17 cellular contexts compared by ENCODE assay signal in the genomic region with DNA sequence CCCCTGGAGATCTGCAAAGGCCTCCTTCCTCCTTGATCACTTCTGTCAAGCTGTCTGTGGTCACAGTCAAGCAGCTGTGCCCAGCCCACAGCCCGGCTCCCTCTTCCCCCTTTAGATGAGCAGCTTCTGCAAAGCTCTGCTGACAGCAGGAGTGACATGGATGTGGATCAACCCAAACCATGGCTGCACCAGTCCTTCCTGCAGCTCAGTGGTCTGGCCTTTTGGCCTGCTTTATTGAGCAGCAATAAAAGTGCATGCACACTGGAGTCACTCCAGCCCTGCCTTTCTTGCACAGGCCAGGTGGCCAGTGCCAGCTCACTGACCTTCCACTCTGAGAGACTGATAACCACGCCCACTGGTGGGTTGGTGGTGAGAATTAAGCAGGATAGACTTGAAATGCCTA.
DNase-seq lines count a peak whose midpoint lies in the region; ATAC-seq, FAIRE-seq and TF ChIP-seq lines count a peak whose summit lies in the region.
"Had no signal": no experiment of that assay in that cellular context is flagged by ENCODE, and none has a peak within 500 bp of the region (broad histone marks: within the 10 kb centered on the region; RNA-seq: fewer than 3 reads in every experiment).

No MANE protein-coding gene starts in this region.

- H3K9me3 Mint-ChIP-seq in HFFc6 = peaks cover 20% of the 10 kb centered on the region
- H3K9me3 Mint-ChIP-seq: CD8-positive, alpha-beta memory T cell; nephron progenitor cell had no signal

- peaks cover 25% of the 10 kb centered on the region for H3K4me1 Mint-ChIP-seq in HFFc6 (ENCODE audit: low read depth)
- H3K4me1 Mint-ChIP-seq: CD8-positive, alpha-beta memory T cell had no signal

- H3K4me3 ChIP-seq in foreskin fibroblast (ENCODE audit: low read depth in 1 of 2, low read length in 2 of 2) = no peak overlapping the region
- H3K4me3 ChIP-seq: tibial artery had no signal

- FAIRE-seq in GM12891 (lab: Jason Lieb, UNC) = no peak
- FAIRE-seq: G401.6, GM19239 had no signal

- ATAC-seq in GM18517 (IDR thresholded peaks at IDR 0.05; ENCODE audit: unreplicated experiment) = no peak

- TF ChIP-seq POLR2A in GM12891 (IDR thresholded peaks at IDR 0.05; ENCODE audit: low read depth, low read length) = no peak

- TF ChIP-seq CTCF in HFFc6 (IDR thresholded peaks at IDR 0.05) (no peak), foreskin fibroblast (IDR thresholded peaks at IDR 0.05; ENCODE audit: low read depth, low read length) (no peak)

- DNase-seq in HFFc6 (no peak), NOMO-1 treated with DMSO at 0.1 percent for 48 hours (lab: John Stamatoyannopoulos, UW; ENCODE audit: unreplicated experiment) (peak; percentile 93), foreskin fibroblast (peak; percentile 40 to 50), putamen (ENCODE audit: low spot score) (peak; percentile 21), COLO668 (lab: John Stamatoyannopoulos, UW; ENCODE audit: unreplicated experiment) (no peak), GM12891 (ENCODE audit: insufficient read length, low spot score) (no peak)
- DNase-seq: activated CD8-positive, alpha-beta memory T cell treated with anti-CD3 and anti-CD28 coated beads, Interleukin-2, amount 50 U/mL, for 48 hours; CD8-positive, alpha-beta memory T cell; central memory CD4-positive, alpha-beta T cell; NCI-H1105; nephron progenitor cell; stimulated activated CD4-positive, alpha-beta T cell treated with anti-CD3 and anti-CD28 coated beads, Interleukin-4, amount 100 ng/mL, for 24 hours; tibial artery had no signal

- H3K4me3 Mint-ChIP-seq in HFFc6 = peak overlapping the region; percentile 31; the same call in 1 of the 2 replicates
- H3K4me3 Mint-ChIP-seq: activated naive CD8-positive, alpha-beta T cell; CD8-positive, alpha-beta memory T cell; nephron progenitor cell had no signal

- H3K27ac Mint-ChIP-seq in HFFc6 = peak overlapping the region; percentile 76; the same call in 1 of the 2 replicates
- H3K27ac Mint-ChIP-seq: activated naive CD8-positive, alpha-beta T cell; CD8-positive, alpha-beta memory T cell; nephron progenitor cell had no signal

- H3K27me3 Mint-ChIP-seq in HFFc6 (ENCODE audit: insufficient read depth) = peaks cover 52% of the 10 kb centered on the region
- H3K27me3 Mint-ChIP-seq: activated naive CD8-positive, alpha-beta T cell; CD8-positive, alpha-beta memory T cell had no signal

- H3K36me3 Mint-ChIP-seq in HFFc6 (ENCODE audit: low read depth) = peaks cover 69% of the 10 kb centered on the region

TF ChIP-seq in GM12891, 5 proteins besides CTCF, POLR2A, EP300 and RAD21:
- TF ChIP-seq POLR2AphosphoS5 (IDR thresholded peaks at IDR 0.05; ENCODE audit: low read depth, low read length) (no peak), TAF1 (IDR thresholded peaks at IDR 0.05; ENCODE audit: low read depth, low read length) (no peak), POU2F2 (IDR thresholded peaks at IDR 0.05; ENCODE audit: low read depth, low read length) (no peak), SPI1 (IDR thresholded peaks at IDR 0.05; ENCODE audit: low read depth, low read length) (no peak), PAX5 (IDR thresholded peaks at IDR 0.05; ENCODE audit: insufficient read depth, low read length, severe bottlenecking) (no peak)

Comparison
In these comparisons a context has a peak if more than half of its experiments do, and no peak if none do; other contexts are left out.
1. DNase-seq: peak in NOMO-1 treated with DMSO at 0.1 percent for 48 hours (single experiment), foreskin fibroblast (2 of 2) and putamen (single experiment); none in HFFc6 (single experiment), COLO668 (single experiment) and GM12891 (single experiment).